ENCODE assay signal across 13 cellular contexts in the genomic region with DNA sequence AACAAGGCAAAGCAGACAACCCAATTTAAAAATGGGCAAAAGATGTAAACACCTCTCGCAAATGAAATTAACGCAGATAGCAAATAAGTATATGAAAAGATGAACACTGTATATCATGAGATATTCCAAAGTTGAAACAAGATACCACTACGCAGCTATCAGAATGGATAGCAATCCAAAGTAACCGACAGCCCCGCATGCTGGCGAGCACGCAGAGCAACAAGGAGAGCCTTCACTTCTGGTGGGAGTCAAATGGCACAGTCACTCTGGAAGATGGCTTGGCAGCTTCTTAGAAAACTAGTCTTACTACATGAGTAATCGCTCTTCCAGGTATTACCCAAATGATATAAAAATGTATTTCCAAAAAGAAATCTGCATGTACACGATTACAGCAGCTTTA. TPM values are rescaled to one million over a fixed set of nuclear protein-coding genes. Genes with fewer than 3 reads are reported as not detected.
DNase-seq lines count a peak whose midpoint lies in the region; ATAC-seq, FAIRE-seq and TF ChIP-seq lines count a peak whose summit lies in the region.
"Had no signal": no experiment of that assay in that cellular context is flagged by ENCODE, and none has a peak within 500 bp of the region (broad histone marks: within the 10 kb centered on the region; RNA-seq: fewer than 3 reads in every experiment).

No MANE protein-coding gene starts in this region.

- H4K20me1 ChIP-seq in PC-9 (ENCODE audit: insufficient read depth) (peaks cover 24% of the 10 kb centered on the region), endothelial cell of umbilical vein (replicated peaks; ENCODE audit: control insufficient read depth, extremely low read depth, insufficient read depth, low read length) (no peaks in the 10 kb centered on the region)

- TF ChIP-seq CTCF in PC-9 (conservative IDR thresholded peaks at IDR 0.05) (no peak), endothelial cell of umbilical vein (IDR thresholded peaks at IDR 0.05; ENCODE audit: extremely low read depth in 1 of 2, insufficient read depth in 1 of 2, low read depth in 1 of 2, low read length in 2 of 2) (no peak), ascending aorta (IDR thresholded peaks at IDR 0.05) (no peak)

- peak overlapping the region; percentile 96 for H3K27ac Mint-ChIP-seq in T-helper 2 cell treated with Interferon-gamma antibody and Interleukin-4, amounts not matched to agents 5 μg/mL and 100 μg/mL, for 36 hours

- peaks cover 2% of the 10 kb centered on the region for H3K27me3 Mint-ChIP-seq in T-helper 2 cell treated with Interferon-gamma antibody and Interleukin-4, amounts not matched to agents 5 μg/mL and 100 μg/mL, for 36 hours (ENCODE audit: low read depth)

- peaks cover 12% of the 10 kb centered on the region for H3K36me3 Mint-ChIP-seq in T-helper 2 cell treated with Interferon-gamma antibody and Interleukin-4, amounts not matched to agents 5 μg/mL and 100 μg/mL, for 36 hours (ENCODE audit: low read depth)

- no peaks in the 10 kb centered on the region for H3K9me2 ChIP-seq in PC-9 (ENCODE audit: insufficient read depth)

- H3K9me3 Mint-ChIP-seq in T-helper 2 cell treated with Interferon-gamma antibody and Interleukin-4, amounts not matched to agents 5 μg/mL and 100 μg/mL, for 36 hours, result no peaks in the 10 kb centered on the region

- H3K9me3 ChIP-seq in PC-9 (ENCODE audit: insufficient read depth, low read depth) (no peaks in the 10 kb centered on the region), endothelial cell of umbilical vein (replicated peaks; ENCODE audit: control insufficient read depth, insufficient read depth, low read length) (no peaks in the 10 kb centered on the region), ascending aorta (no peaks in the 10 kb centered on the region)
- H3K9me3 ChIP-seq: sigmoid colon, upper lobe of left lung had no signal

- TF ChIP-seq POLR2A in endothelial cell of umbilical vein (IDR thresholded peaks at IDR 0.05; ENCODE audit: low read depth, low read length), result no peak

- dilution Hi-C loops in endothelial cell of umbilical vein (cut with MboI; ENCODE audit: extremely low pct_ligation_motif_present, low sequenced_read_pairs), result no loop called here

- H3K4me3 ChIP-seq in PC-9 (peak overlapping the region; percentile 99), endothelial cell of umbilical vein (replicated peaks in 1 of 3; ENCODE audit: insufficient read depth in 1 of 3, low read depth in 1 of 3, low read length in 3 of 3) (peak overlapping the region in 1 of 3 experiments; percentile 96), skeletal muscle cell (ENCODE audit: low read depth, low read length) (peak overlapping the region; percentile 94), ascending aorta (peak overlapping the region in 1 of 2 donors; percentile 100)

- H3K9ac ChIP-seq in endothelial cell of umbilical vein (replicated peaks; ENCODE audit: extremely low read depth, insufficient read depth, low read length), result no peak overlapping the region

- peak overlapping the region; percentile 98 for H3K4me2 ChIP-seq in PC-9
- peak overlapping the region; percentile 95 for H3K4me2 ChIP-seq in endothelial cell of umbilical vein (ENCODE audit: insufficient read depth, low read length)

- no peak for FAIRE-seq in endothelial cell of umbilical vein (lab: Jason Lieb, UNC)

- H3K79me2 ChIP-seq in PC-9 (ENCODE audit: low read depth), result peaks cover 43% of the 10 kb centered on the region
- H3K79me2 ChIP-seq in endothelial cell of umbilical vein (ENCODE audit: control insufficient read depth, insufficient read depth, low read length), result peaks cover 40% of the 10 kb centered on the region

- intact Hi-C loops in PC-9 (cut with micrococcal nuclease; ENCODE audit: unreplicated experiment), result loop anchor here (10.0 kb wide), 1 partner anchor 121 kb away; a partner anchor contains a TSS
- intact Hi-C loops in endothelial cell of umbilical vein (cut with micrococcal nuclease), result loop anchor here (5.0 kb wide), 1 partner anchor 539 kb away; a partner anchor contains a TSS
- intact Hi-C loops in ascending aorta (cut with DNase I), result loop anchor here (10.0 kb wide), 1 partner anchor 559 kb away; no protein-coding TSS in a partner anchor

- BruUV-seq in PC-9 (replicated peaks; lab: Mats Ljungman, UMichigan), result no TSS peak
- BruUV-seq in endothelial cell of umbilical vein (replicated peaks; lab: Mats Ljungman, UMichigan), result TSS peak; percentile 44

- no peak for ATAC-seq in GM18502 (IDR thresholded peaks at IDR 0.05; ENCODE audit: poor library complexity, unreplicated experiment)

- CTCF ChIA-PET in PC-9 (lab: Charles Lee) (no interaction called here), endothelial cell of umbilical vein (lab: Charles Lee) (interaction anchor here (1.7 kb wide), 1 partner anchor 15 kb away, joined by 4 read pairs; no protein-coding TSS in a partner anchor)

- H3K27me3 ChIP-seq in PC-9 (ENCODE audit: insufficient read depth, low read depth), result peaks cover 15% of the 10 kb centered on the region
- peaks cover 0 to 3% of the 10 kb centered on the region in 2 experiments for H3K27me3 ChIP-seq in endothelial cell of umbilical vein (ENCODE audit: control insufficient read depth in 2 of 2, insufficient read depth in 2 of 2, low read length in 2 of 2)
- H3K27me3 ChIP-seq in ascending aorta, result no peaks in the 10 kb centered on the region
- H3K27me3 ChIP-seq: sigmoid colon, upper lobe of left lung had no signal

- H3K4me1 Mint-ChIP-seq in T-helper 2 cell treated with Interferon-gamma antibody and Interleukin-4, amounts not matched to agents 5 μg/mL and 100 μg/mL, for 36 hours (ENCODE audit: low read depth), result peaks cover 15% of the 10 kb centered on the region

- H2AFZ ChIP-seq in PC-9 (no peak overlapping the region), endothelial cell of umbilical vein (ENCODE audit: low read depth, low read length) (no peak overlapping the region)

- peaks cover 4% of the 10 kb centered on the region for H3F3A ChIP-seq in PC-9 (ENCODE audit: insufficient read depth, low read depth)

- H3K36me3 ChIP-seq in PC-9 (ENCODE audit: low read depth) (peaks cover 20% of the 10 kb centered on the region), endothelial cell of umbilical vein (ENCODE audit: control insufficient read depth in 2 of 2, extremely low read depth in 1 of 2, insufficient read depth in 2 of 2, low read length in 2 of 2) (peaks cover 10 to 14% of the 10 kb centered on the region in 2 experiments), ascending aorta (peaks cover 21 to 23% of the 10 kb centered on the region in 2 donors)

- DNase-seq in T-helper 2 cell treated with Interferon-gamma antibody and Interleukin-4, amounts not matched to agents 5 μg/mL and 100 μg/mL, for 36 hours (ENCODE audit: low spot score), result no peak
- DNase-seq in T-helper 2 cell (no peak), PC-9 (no peak), endothelial cell of umbilical vein (ENCODE audit: low read depth, low spot score) (no peak), skeletal muscle cell (ENCODE audit: low read depth) (no peak), ascending aorta (ENCODE audit: low spot score in 2 of 2) (no peak), cerebellar cortex (ENCODE audit: low spot score) (no peak)
- DNase-seq: activated effector memory CD4-positive, alpha-beta T cell treated with anti-CD3 and anti-CD28 coated beads, Interleukin-2, amount 50 U/mL, for 16 hours; head of caudate nucleus; NCI-H748 treated with DMSO at 0.1 percent for 48 hours; sigmoid colon; upper lobe of left lung had no signal

- peak overlapping the region; percentile 97 for H3K4me3 Mint-ChIP-seq in T-helper 2 cell treated with Interferon-gamma antibody and Interleukin-4, amounts not matched to agents 5 μg/mL and 100 μg/mL, for 36 hours

- POLR2A ChIA-PET in PC-9 (lab: Charles Lee; ENCODE audit: unreplicated experiment), result interaction anchor here (0.5 kb wide), 1 partner anchor 1260 kb away, joined by 8 read pairs; no protein-coding TSS in a partner anchor
- POLR2A ChIA-PET in endothelial cell of umbilical vein (lab: Charles Lee), result no interaction called here

- no peaks in the 10 kb centered on the region for H3K9me1 ChIP-seq in endothelial cell of umbilical vein (replicated peaks; ENCODE audit: control insufficient read depth, extremely low read depth, insufficient read depth, low read length)

- H3K4me1 ChIP-seq in PC-9 (replicated peaks; ENCODE audit: insufficient read depth) (peaks cover 17% of the 10 kb centered on the region), endothelial cell of umbilical vein (ENCODE audit: control insufficient read depth, extremely low read depth, insufficient read depth, low read length) (peaks cover 10% of the 10 kb centered on the region), ascending aorta (peaks cover 0 to 10% of the 10 kb centered on the region in 2 donors)

- H3K27ac ChIP-seq in PC-9 (no peak overlapping the region), endothelial cell of umbilical vein (ENCODE audit: insufficient read depth, low read depth, low read length) (no peak overlapping the region), ascending aorta (no peak overlapping the region)

RNA-seq across cellular contexts. Expression of a gene that starts 1.4 kb away (rescaled TPM):
- total RNA-seq in PC-9 (2021) (277 and 282 TPM in 2 replicates), endothelial cell of umbilical vein (119 and 120 TPM in 2 replicates), ascending aorta (96.9 TPM)
- 111 and 119 TPM in 2 replicates for polyA plus RNA-seq in endothelial cell of umbilical vein
- 99.3 and 110 TPM in 2 replicates for polyA plus RNA-seq in endothelial cell of umbilical vein (2011; cell fraction: cytosol; rRNA removed)
- polyA plus RNA-seq in endothelial cell of umbilical vein (2011; cell fraction: nucleus; rRNA removed), result 127 and 142 TPM in 2 replicates
- 124 and 135 TPM in 2 replicates for polyA plus RNA-seq in endothelial cell of umbilical vein (2012)
- 90.8 and 106 TPM in 2 replicates for polyA minus RNA-seq in endothelial cell of umbilical vein
- polyA minus RNA-seq in endothelial cell of umbilical vein (2011; cell fraction: cytosol; rRNA and poly(A)+ RNA removed), result 39.2 TPM
- 78.1 and 83.2 TPM in 2 replicates for polyA minus RNA-seq in endothelial cell of umbilical vein (2011; cell fraction: nucleus; rRNA and poly(A)+ RNA removed)

RNA-seq across cellular contexts. Expression of a gene that starts 6.4 kb away (rescaled TPM):
- not detected in 2 replicates for total RNA-seq in PC-9 (2021)
- total RNA-seq in endothelial cell of umbilical vein, result not detected in 2 replicates
- not detected in 2 replicates for polyA plus RNA-seq in endothelial cell of umbilical vein
- polyA plus RNA-seq in endothelial cell of umbilical vein (2011; cell fraction: cytosol; rRNA removed), result not detected in 2 replicates
- polyA plus RNA-seq in endothelial cell of umbilical vein (2011; cell fraction: nucleus; rRNA removed), result not detected in 2 replicates
- not detected in 2 replicates for polyA plus RNA-seq in endothelial cell of umbilical vein (2012)
- not detected in 2 replicates for polyA minus RNA-seq in endothelial cell of umbilical vein
- polyA minus RNA-seq in endothelial cell of umbilical vein (2011; cell fraction: cytosol; rRNA and poly(A)+ RNA removed), result not detected
- polyA minus RNA-seq in endothelial cell of umbilical vein (2011; cell fraction: nucleus; rRNA and poly(A)+ RNA removed), result not detected in 2 replicates
- total RNA-seq in ascending aorta, result not detected
- total RNA-seq: sigmoid colon, upper lobe of left lung had no signal
- polyA plus RNA-seq: sigmoid colon had no signal

RNA-seq across cellular contexts. Expression of a gene that starts 29.5 kb away (rescaled TPM):
- total RNA-seq in PC-9 (2021) (not detected in 2 replicates), endothelial cell of umbilical vein (not detected in 2 replicates), ascending aorta (not detected)
- polyA plus RNA-seq in endothelial cell of umbilical vein, result not detected in 2 replicates
- not detected in 2 replicates for polyA plus RNA-seq in endothelial cell of umbilical vein (2011; cell fraction: cytosol; rRNA removed)
- not detected in 2 replicates for polyA plus RNA-seq in endothelial cell of umbilical vein (2011; cell fraction: nucleus; rRNA removed)
- polyA plus RNA-seq in endothelial cell of umbilical vein (2012), result not detected in 2 replicates
- not detected in 2 replicates for polyA minus RNA-seq in endothelial cell of umbilical vein
- polyA minus RNA-seq in endothelial cell of umbilical vein (2011; cell fraction: cytosol; rRNA and poly(A)+ RNA removed), result not detected
- polyA minus RNA-seq in endothelial cell of umbilical vein (2011; cell fraction: nucleus; rRNA and poly(A)+ RNA removed), result not detected in 2 replicates
- total RNA-seq: sigmoid colon, upper lobe of left lung had no signal
- polyA plus RNA-seq: sigmoid colon had no signal
